8 cellular contexts compared by ENCODE assay signal in the genomic region with DNA sequence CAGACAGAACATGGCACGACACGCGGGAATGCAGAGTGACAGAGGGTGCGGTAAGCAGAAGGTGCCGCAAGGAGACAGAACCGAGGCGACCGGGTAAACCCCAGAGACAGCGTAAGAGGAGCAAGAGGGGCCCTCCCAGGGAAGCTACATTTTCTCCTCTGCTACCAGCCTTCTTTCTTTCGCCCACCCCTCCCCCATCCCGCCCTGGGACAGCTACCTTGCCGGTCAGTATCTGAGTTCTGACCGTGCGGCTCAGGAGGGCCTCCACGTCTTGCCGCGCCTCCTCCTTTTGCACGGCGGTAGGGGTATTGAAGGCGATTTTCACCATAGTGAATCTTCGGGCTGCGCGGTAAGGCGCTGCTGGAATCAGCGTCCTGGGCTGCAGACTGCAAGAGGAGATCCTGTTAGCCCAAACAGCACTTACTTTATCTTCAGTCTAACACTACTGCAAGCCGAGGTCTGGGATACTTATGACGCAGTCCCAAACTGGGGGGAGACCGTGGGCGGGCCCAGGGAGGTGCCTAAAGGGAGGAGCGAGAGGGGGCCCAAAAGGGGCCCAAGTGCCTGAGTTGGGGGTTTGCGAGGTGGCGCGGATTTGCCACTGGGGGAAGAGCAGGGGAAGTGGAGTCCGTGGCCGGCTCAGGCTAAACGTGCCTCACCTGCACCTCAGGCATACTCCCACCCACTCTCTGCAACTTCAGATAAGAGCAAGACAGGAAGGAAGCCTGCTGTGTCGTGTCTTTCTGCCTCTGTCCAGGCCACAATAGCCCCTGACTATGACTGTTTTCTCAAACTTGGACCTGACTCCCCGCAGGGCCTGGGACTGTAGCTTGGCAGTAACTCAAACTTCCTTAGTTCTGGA. TPM values are rescaled to one million over a fixed set of nuclear protein-coding genes. Genes with fewer than 3 reads are reported as not detected.
A peak's percentile ranks its signal among the peaks of the same experiment; 100 is the strongest.
DNase-seq lines count a peak whose midpoint lies in the region; ATAC-seq, FAIRE-seq and TF ChIP-seq lines count a peak whose summit lies in the region.

Gene ITM2A, minus strand, starts transcription at position 447 of the 862 bp plus-strand sequence. Its CDS starts 119 bp downstream, at position 328.

- no peaks in the 10 kb centered on the region for H3K9me3 ChIP-seq in pancreas
- no peaks in the 10 kb centered on the region for H3K9me3 ChIP-seq in thoracic aorta

- H3K27ac ChIP-seq in pancreas = no peak within 1 kb of the TSS
- no peak within 1 kb of the TSS for H3K27ac ChIP-seq in thoracic aorta

- H3K4me1 ChIP-seq in pancreas (no peaks in the 10 kb centered on the region), thoracic aorta (ENCODE audit: control insufficient read depth in 1 of 2, low read depth in 2 of 2) (no peaks in the 10 kb centered on the region)

- H3K27me3 ChIP-seq in pancreas = peaks cover 0 to 12% (median 3%) of the 10 kb centered on the region in 4 donors
- H3K27me3 ChIP-seq in thoracic aorta (replicated peaks; ENCODE audit: insufficient read depth) = no peaks in the 10 kb centered on the region

- FAIRE-seq in pancreas (lab: Jason Lieb, UNC) = no peak

- peak within 1 kb of the TSS in 2 of 4 donors; percentile 18 to 40 for H3K4me3 ChIP-seq in pancreas
- H3K4me3 ChIP-seq in thoracic aorta = peak within 1 kb of the TSS; percentile 69

- H3K36me3 ChIP-seq in pancreas (no peaks in the 10 kb centered on the region), thoracic aorta (no peaks in the 10 kb centered on the region)

- DNase-seq in SKM-1 treated with dmso at 0.1 percent for 144 hours (lab: John Stamatoyannopoulos, UW; ENCODE audit: unreplicated experiment) (peak; percentile 28), SKM-1 (lab: John Stamatoyannopoulos, UW; ENCODE audit: unreplicated experiment) (no peak), pancreas (peak; percentile 3 to 59 (median 20)), thoracic aorta (ENCODE audit: low spot score) (no peak), NCI-H2081 treated with DMSO at 0.1 percent for 48 hours (lab: John Stamatoyannopoulos, UW) (no peak)
- DNase-seq in activated CD8-positive, alpha-beta memory T cell treated with anti-CD3 and anti-CD28 coated beads, Interleukin-2, amount 50 U/mL, for 1 hour (ENCODE audit: extremely low read depth) = peak; percentile 18

- ATAC-seq in HG03571 (IDR thresholded peaks at IDR 0.05; ENCODE audit: unreplicated experiment) (peak; percentile 63), esophagus mucosa (peak; percentile 62), pancreas (peak; percentile 46 to 72 (median 60)), thoracic aorta (ENCODE audit: insufficient number of reproducible peaks, low FRiP score, low read depth) (no peak)

- WGBS in pancreas, 2 donors = 4 to 16% methylated on average over 37 to 38 of the region's 38 CpGs

- intact Hi-C loops in pancreas (cut with DNase I) = no loop called here

- no peak for TF ChIP-seq CTCF in pancreas (IDR thresholded peaks at IDR 0.05)
- TF ChIP-seq CTCF in thoracic aorta (IDR thresholded peaks at IDR 0.05) = no peak

RNA-seq across cellular contexts. Expression of gene ITM2A, which starts in this region (rescaled TPM):
- total RNA-seq in esophagus mucosa = 13.8 TPM
- total RNA-seq in pancreas = 10 to 100 TPM in 2 of 6 donors, 1 to 10 TPM in 4; 4.8 to 14.2 (median 8.3) TPM
- 1 to 10 TPM; 2.1 to 3.9 TPM for polyA plus RNA-seq in pancreas
- 10 to 100 TPM; 43.1 to 68.8 TPM for total RNA-seq in thoracic aorta

Comparison
In these comparisons a context has a peak if more than half of its experiments do, and no peak if none do; other contexts are left out.
1. DNase-seq: peak in SKM-1 treated with dmso at 0.1 percent for 144 hours (single experiment), activated CD8-positive, alpha-beta memory T cell treated with anti-CD3 and anti-CD28 coated beads, Interleukin-2, amount 50 U/mL, for 1 hour (single experiment) and pancreas (6 of 6); none in SKM-1 (single experiment), thoracic aorta (single experiment) and NCI-H2081 treated with DMSO at 0.1 percent for 48 hours (single experiment).